ENCODE assay signal across 8 cellular contexts in the genomic region with DNA sequence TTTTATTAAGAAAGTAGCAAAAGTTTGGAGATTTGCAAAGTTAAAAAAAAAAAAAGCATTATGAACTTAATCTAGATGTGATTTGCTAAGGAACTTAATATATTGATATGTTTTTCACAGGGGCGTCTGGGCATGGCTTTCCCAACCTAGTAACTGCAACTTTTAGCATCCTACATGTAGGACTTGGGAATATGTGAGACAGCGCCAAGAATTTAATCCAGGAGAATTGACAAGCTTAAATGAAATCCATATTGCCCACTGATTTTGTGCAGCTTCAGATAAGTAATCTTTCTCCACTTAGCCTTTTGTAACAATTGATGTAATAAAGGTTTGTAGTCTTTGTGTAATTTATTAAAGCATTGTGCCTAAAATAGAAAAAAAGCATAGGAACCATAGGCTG. TPM values are rescaled to one million over a fixed set of nuclear protein-coding genes. Genes with fewer than 3 reads are reported as not detected.
DNase-seq lines count a peak whose midpoint lies in the region; ATAC-seq and TF ChIP-seq lines count a peak whose summit lies in the region.

No MANE protein-coding gene starts in this region.

- H3K27me3 ChIP-seq in DND-41 (ENCODE audit: insufficient read depth, low read length, poor library complexity) (no peaks in the 10 kb centered on the region), NT2/D1 (ENCODE audit: insufficient read depth, insufficient read length) (no peaks in the 10 kb centered on the region), osteoblast (ENCODE audit: insufficient read depth, low read length) (no peaks in the 10 kb centered on the region)

- H3K9ac ChIP-seq in DND-41 (ENCODE audit: low read depth, low read length) (peak overlapping the region; percentile 100), NT2/D1 (ENCODE audit: insufficient read length, low read depth) (peak overlapping the region; percentile 95)

- H3K36me3 ChIP-seq in DND-41 (ENCODE audit: insufficient read depth, low read length), result peaks cover 44% of the 10 kb centered on the region
- H3K36me3 ChIP-seq in NT2/D1 (ENCODE audit: insufficient read depth, insufficient read length, low read length), result peaks cover 38% of the 10 kb centered on the region
- peaks cover 35% of the 10 kb centered on the region for H3K36me3 ChIP-seq in osteoblast (ENCODE audit: insufficient read depth, low read length)

- ATAC-seq in DND-41 (ENCODE audit: insufficient read depth, low read depth) (no peak), GM21447 (IDR thresholded peaks at IDR 0.05; ENCODE audit: unreplicated experiment) (no peak)

- H3K27ac ChIP-seq in DND-41 (ENCODE audit: low read length) (peak overlapping the region; percentile 100), epithelial cell of prostate (peak overlapping the region; percentile 99), osteoblast (ENCODE audit: low read depth, low read length) (peak overlapping the region; percentile 100)

- H3K79me2 ChIP-seq in DND-41 (ENCODE audit: insufficient read depth, low read length), result peaks cover 79% of the 10 kb centered on the region
- peaks cover 68% of the 10 kb centered on the region for H3K79me2 ChIP-seq in osteoblast (ENCODE audit: insufficient read depth, low read length)

- peak overlapping the region; percentile 72 to 89 for H3K4me3 ChIP-seq in DND-41 (ENCODE audit: low read depth in 1 of 2, low read length in 2 of 2)
- peak overlapping the region; percentile 91 for H3K4me3 ChIP-seq in NT2/D1 (ENCODE audit: insufficient read length, low read depth)
- peak overlapping the region; percentile 81 for H3K4me3 ChIP-seq in osteoblast (ENCODE audit: insufficient read depth, low read length)

- TF ChIP-seq CTCF in DND-41 (IDR thresholded peaks at IDR 0.05; ENCODE audit: borderline replicate concordance, extremely low read depth, low read length, poor library complexity, severe bottlenecking) (no peak), osteoblast (IDR thresholded peaks at IDR 0.05; ENCODE audit: extremely low read depth, low read depth, low read length) (no peak)

- H3K4me2 ChIP-seq in DND-41 (ENCODE audit: insufficient read depth, low read length), result peak overlapping the region; percentile 80
- peak overlapping the region; percentile 95 for H3K4me2 ChIP-seq in osteoblast (ENCODE audit: insufficient read depth, low read length)

- H2AFZ ChIP-seq in DND-41 (ENCODE audit: low read depth, low read length) (no peak overlapping the region; the same call in 1 of the 2 replicates), osteoblast (ENCODE audit: low read length) (no peak overlapping the region)

- H4K20me1 ChIP-seq in DND-41 (ENCODE audit: insufficient read depth, low read length), result peaks cover 19% of the 10 kb centered on the region; the same call in 1 of the 2 replicates
- peaks cover 11% of the 10 kb centered on the region for H4K20me1 ChIP-seq in osteoblast (ENCODE audit: insufficient read depth, low read length)

- H3K4me1 ChIP-seq in DND-41 (ENCODE audit: insufficient read depth, low read length), result peaks cover 44% of the 10 kb centered on the region
- no peaks in the 10 kb centered on the region for H3K4me1 ChIP-seq in NT2/D1 (ENCODE audit: insufficient read depth, insufficient read length)
- H3K4me1 ChIP-seq in osteoblast (ENCODE audit: insufficient read depth, low read length), result peaks cover 21% of the 10 kb centered on the region

- H3K9me3 ChIP-seq in DND-41 (ENCODE audit: insufficient read depth, low read length, severe bottlenecking) (no peaks in the 10 kb centered on the region), NT2/D1 (ENCODE audit: insufficient read depth, low read length) (no peaks in the 10 kb centered on the region), osteoblast (ENCODE audit: low read depth, low read length) (no peaks in the 10 kb centered on the region)

- DNase-seq in DND-41 (no peak), NT2/D1 (ENCODE audit: low read depth, low spot score) (no peak), epithelial cell of prostate (ENCODE audit: low read depth, low spot score) (no peak), osteoblast (ENCODE audit: insufficient read length, low spot score, missing footprints) (no peak), retina (no peak), DMS153 treated with DMSO at 0.1 percent for 48 hours (lab: John Stamatoyannopoulos, UW; ENCODE audit: unreplicated experiment) (no peak), Ammon's horn (ENCODE audit: low spot score) (no peak)

RNA-seq across cellular contexts. Expression of a gene that starts 1.0 kb away (rescaled TPM):
- total RNA-seq in osteoblast, result 33.3 and 44.9 TPM in 2 replicates
